In the genomic region with DNA sequence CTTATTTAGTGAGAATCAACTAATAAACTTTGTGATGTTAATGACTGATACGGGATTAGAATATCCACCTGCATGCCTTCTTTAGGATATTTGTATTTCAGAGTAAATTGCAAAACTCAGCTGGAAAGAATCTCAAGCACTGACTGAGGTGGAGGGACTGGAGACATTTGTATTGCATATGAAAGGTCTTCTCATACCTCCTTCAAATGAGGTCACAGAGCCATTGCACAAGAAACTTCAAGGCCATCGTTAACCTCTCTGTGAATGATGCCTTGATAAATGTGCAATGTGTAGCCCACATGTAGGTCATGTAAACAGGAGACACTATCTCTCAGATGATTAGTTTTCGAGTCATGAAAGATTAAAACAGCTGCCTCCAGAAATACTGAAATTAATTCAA, we compare ENCODE assay signal across 30 cellular contexts.
"Had no signal": no experiment of that assay in that cellular context is flagged by ENCODE, and none has a peak within 500 bp of the region (broad histone marks: within the 10 kb centered on the region; RNA-seq: fewer than 3 reads in every experiment).

No MANE protein-coding gene starts in this region.

- H3K4me2 ChIP-seq: neural progenitor cell, smooth muscle cell had no signal

- H3K79me2 ChIP-seq: parathyroid adenoma had no signal

- H3K9ac ChIP-seq: neural progenitor cell, parathyroid adenoma had no signal

- H2AFZ ChIP-seq: neural progenitor cell, parathyroid adenoma had no signal

- H3K9me3 ChIP-seq: ovary, psoas muscle, right lobe of liver, sigmoid colon, suprapubic skin, testis, tibial artery, transverse colon, upper lobe of left lung, uterus had no signal

- H3K4me3 ChIP-seq: neural progenitor cell, ovary, psoas muscle, right lobe of liver, sigmoid colon, skin epidermis, smooth muscle cell, spleen, suprapubic skin, testis, tibial artery, transverse colon, upper lobe of left lung, uterus had no signal

- H3K27ac ChIP-seq: neural progenitor cell, ovary, parathyroid adenoma, psoas muscle, right lobe of liver, sigmoid colon, skin epidermis, spleen, suprapubic skin, testis, tibial artery, transverse colon, upper lobe of left lung, uterus had no signal

- H3K4me1 ChIP-seq: parathyroid adenoma, psoas muscle, right lobe of liver, sigmoid colon, spleen, suprapubic skin, testis, tibial artery, transverse colon, upper lobe of left lung, uterus had no signal

- ATAC-seq: naive thymus-derived CD4-positive, alpha-beta T cell; natural killer cell; psoas muscle; right cardiac atrium; right lobe of liver; stimulated activated memory B cell treated with anti-CD40 and anti-IgM and Interleukin-4, amounts not matched to agents 10 μg/mL and 1 μg/mL and 100 μg/mL, for 72 hours; stimulated activated naive CD8-positive, alpha-beta T cell treated with anti-CD3 and anti-CD28 coated beads, Interleukin-15, amount 100 ng/mL, for 72 hours; stimulated activated naive CD8-positive, alpha-beta T cell treated with anti-CD3 and anti-CD28 coated beads, Interleukin-15, Interleukin-2, amounts not matched to agents 100 U/mL and 50 U/mL, for 24 hours had no signal

- DNase-seq: naive thymus-derived CD4-positive, alpha-beta T cell; natural killer cell; occipital lobe; ovary; posterior cingulate gyrus; psoas muscle; right cardiac atrium; right lobe of liver; sigmoid colon; spleen; stimulated activated CD4-positive, alpha-beta T cell treated with anti-CD3 and anti-CD28 coated beads, Interleukin-12 subunit alpha, Interleukin-12 subunit beta, amount 100 ng/mL, for 4 hours; stimulated activated CD4-positive, alpha-beta T cell treated with anti-CD3 and anti-CD28 coated beads, Interleukin-1b, Interleukin-23, amount 100 ng/mL, for 48 hours; stimulated activated CD4-positive, alpha-beta T cell treated with anti-CD3 and anti-CD28 coated beads, Interleukin-4, amount 100 ng/mL, for 1 hour; stimulated activated CD4-positive, alpha-beta T cell treated with anti-CD3 and anti-CD28 coated beads, Interleukin-4, amount 100 ng/mL, for 4 hours; stimulated activated CD8-positive, alpha-beta memory T cell treated with anti-CD3 and anti-CD28 coated beads, Interleukin-4, amount 100 ng/mL, for 48 hours; stimulated activated naive CD4-positive, alpha-beta T cell; stimulated activated naive CD8-positive, alpha-beta T cell treated with anti-CD3 and anti-CD28 coated beads, Interleukin-15, amount 100 ng/mL, for 72 hours; stimulated activated naive CD8-positive, alpha-beta T cell treated with anti-CD3 and anti-CD28 coated beads, Interleukin-15, Interleukin-2, amounts not matched to agents 100 U/mL and 50 U/mL, for 24 hours; substantia nigra; testis; tibial artery; transverse colon; upper lobe of left lung; uterus had no signal

- H3K36me3 ChIP-seq: neural progenitor cell, ovary, right lobe of liver, sigmoid colon, spleen, suprapubic skin, tibial artery, transverse colon, upper lobe of left lung, uterus had no signal

- H3K27me3 ChIP-seq: neural progenitor cell, ovary, right lobe of liver, sigmoid colon, spleen, suprapubic skin, testis, tibial artery, transverse colon, upper lobe of left lung, uterus had no signal
